1 cellular context compared by ENCODE assay signal in genomic region chr20:6704132-6704861, GRCh38.
TF ChIP-seq lines count a peak whose summit lies in the region.

No MANE protein-coding gene starts in this region.

TF ChIP-seq in GM12878, 131 proteins besides CTCF, POLR2A, EP300 and RAD21 (continued from another document):
- TF ChIP-seq SMC3 (IDR thresholded peaks at IDR 0.05; ENCODE audit: borderline replicate concordance, low read length) = no peak
- peak; percentile 35; the same call in 1 of the 2 replicates for TF ChIP-seq IKZF1 (conservative IDR thresholded peaks at IDR 0.05)
- TF ChIP-seq IKZF2 (IDR thresholded peaks at IDR 0.05) = 0 out of 4 replicates have a peak, but pooled peaks have one; percentile 11 to 13
- no peak for TF ChIP-seq POLR2AphosphoS2 (IDR thresholded peaks at IDR 0.05; ENCODE audit: low read depth, low read length)
- TF ChIP-seq MXI1 (IDR thresholded peaks at IDR 0.05; ENCODE audit: low read depth, low read length) = no peak
- TF ChIP-seq BCL3 (IDR thresholded peaks at IDR 0.05; ENCODE audit: borderline replicate concordance, insufficient read depth, low read depth, low read length, poor library complexity, severe bottlenecking) = no peak
- peak; percentile 40; the same call in 1 of the 2 replicates for TF ChIP-seq ATF7 (IDR thresholded peaks at IDR 0.05; ENCODE audit: low read depth)
TF ChIP-seq in GM12878: peak in this region for 7.
